16 cellular contexts compared by ENCODE assay signal in the genomic region with DNA sequence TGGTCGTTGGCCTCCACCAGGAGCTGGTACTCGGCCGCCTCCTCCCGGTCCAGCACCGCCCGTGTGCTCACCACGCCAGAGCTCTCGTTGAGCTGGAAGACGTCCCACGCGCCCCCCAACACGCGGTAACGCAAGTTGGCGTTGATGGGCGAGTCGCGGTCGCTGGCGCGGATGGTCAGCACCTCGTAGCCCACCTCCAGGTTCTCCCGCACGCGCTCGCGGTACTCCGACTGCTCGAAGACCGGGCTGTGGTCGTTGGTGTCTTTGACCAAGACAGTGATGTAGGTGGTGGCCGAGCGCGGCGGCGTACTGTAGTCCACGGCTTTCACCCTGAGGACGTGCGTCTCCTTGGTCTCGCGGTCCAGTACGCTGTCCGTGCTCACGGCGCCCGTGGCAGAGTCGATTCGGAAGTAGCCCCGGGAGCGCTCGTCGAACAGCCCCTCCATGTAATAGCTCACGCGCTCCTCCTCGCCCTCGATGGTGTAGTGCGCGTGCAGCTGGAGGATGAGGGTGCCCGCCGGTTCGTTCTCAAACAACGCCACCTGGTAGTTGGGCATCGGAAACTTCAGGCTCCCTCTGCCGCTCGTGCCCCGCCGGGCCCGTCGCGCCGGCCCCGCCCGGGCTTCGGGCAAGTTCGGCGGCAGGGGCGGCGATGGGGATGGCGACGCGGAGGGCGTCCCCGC. TPM values are rescaled to one million over a fixed set of nuclear protein-coding genes. Genes with fewer than 3 reads are reported as not detected.
DNase-seq lines count a peak whose midpoint lies in the region; ATAC-seq and TF ChIP-seq lines count a peak whose summit lies in the region.
"Had no signal": no experiment of that assay in that cellular context is flagged by ENCODE, and none has a peak within 500 bp of the region (broad histone marks: within the 10 kb centered on the region; RNA-seq: fewer than 3 reads in every experiment).

No MANE protein-coding gene starts in this region.

- POLR2A ChIA-PET in WTC11 (lab: Charles Lee), result interaction anchor here (0.6 to 1.1 kb wide), 3 partner anchors 35 to 772 kb away, joined by 3 to 5 read pairs (median 3); no protein-coding TSS in a partner anchor

- peaks cover 14% of the 10 kb centered on the region; the same call in 1 of the 2 replicates for H3K36me3 Mint-ChIP-seq in WTC11

- ATAC-seq in WTC11, result no peak
- no peak for ATAC-seq in GM21390 (IDR thresholded peaks at IDR 0.05; ENCODE audit: unreplicated experiment)
- ATAC-seq: sciatic nerve had no signal

- TF ChIP-seq CTCF in WTC11 (IDR thresholded peaks at IDR 0.05), result no peak

- H3K9ac ChIP-seq in HUES48 (ENCODE audit: low read depth, low read length) (no peak overlapping the region), iPS-15b (ENCODE audit: low read depth, low read length) (no peak overlapping the region)
- H3K9ac ChIP-seq: SK-N-SH had no signal

- no peak overlapping the region for H3K27ac ChIP-seq in HUES48 (ENCODE audit: low read depth, low read length)
- peak overlapping the region in 2 of 21 experiments; percentile 54 to 73 for H3K27ac ChIP-seq in skin epidermis
- H3K27ac ChIP-seq: brain microvascular endothelial cell had no signal

- H3K27me3 ChIP-seq in HUES48 (ENCODE audit: control insufficient read depth, insufficient read depth, low read length), result peaks cover 49% of the 10 kb centered on the region
- H3K27me3 ChIP-seq in iPS-15b (ENCODE audit: control insufficient read depth, insufficient read depth, low read length), result peaks cover 21% of the 10 kb centered on the region

- DNase-seq in WTC11 (ENCODE audit: low spot score) (no peak), NCI-H1105 (lab: John Stamatoyannopoulos, UW) (no peak), MV-4-11 (lab: John Stamatoyannopoulos, UW) (no peak)
- DNase-seq: activated CD4-positive, CD25-positive, alpha-beta regulatory T cell; activated T-cell treated with anti-CD3 and anti-CD28 coated beads, Interleukin-2, amount 50 U/mL, for 72 hours; brain microvascular endothelial cell; erythroblast; KBM-7; NCI-H2029; NK-92 treated with Interleukin-12 subunit alpha and Interleukin-12 subunit beta, amount 100 ng/mL, for 24 hours had no signal

- H3K4me1 Mint-ChIP-seq in WTC11, result peaks cover 12% of the 10 kb centered on the region

- 0 out of 2 replicates have a peak, but pooled peaks cover 7% of the 10 kb centered on the region for H3K4me1 ChIP-seq in HUES48 (ENCODE audit: control insufficient read depth, insufficient read depth, low read length)
- peaks cover 3% of the 10 kb centered on the region for H3K4me1 ChIP-seq in iPS-15b (ENCODE audit: control insufficient read depth, insufficient read depth, low read length)

- no peaks in the 10 kb centered on the region for H3K9me3 ChIP-seq in HUES48 (ENCODE audit: control insufficient read depth, insufficient read depth, low read length)
- no peaks in the 10 kb centered on the region for H3K9me3 ChIP-seq in iPS-15b (ENCODE audit: control insufficient read depth, insufficient read depth, low read length)
- H3K9me3 ChIP-seq: SK-N-SH had no signal

- peak overlapping the region; percentile 63 for H3K4me3 ChIP-seq in HUES48 (ENCODE audit: low read depth, low read length)
- peak overlapping the region; percentile 18 for H3K4me3 ChIP-seq in iPS-15b (ENCODE audit: low read depth, low read length)
- H3K4me3 ChIP-seq in skin epidermis, result peak overlapping the region in 6 of 7 experiments; percentile 20 to 56 (median 48)

- H3K9me3 Mint-ChIP-seq in WTC11, result no peaks in the 10 kb centered on the region
- H3K9me3 Mint-ChIP-seq: activated T-cell treated with anti-CD3 and anti-CD28 coated beads, Interleukin-2, amount 50 U/mL, for 72 hours had no signal

- peak overlapping the region; percentile 58 for H3K4me3 Mint-ChIP-seq in WTC11

- no peak overlapping the region for H3K27ac Mint-ChIP-seq in WTC11
- H3K27ac Mint-ChIP-seq: activated T-cell treated with anti-CD3 and anti-CD28 coated beads, Interleukin-2, amount 50 U/mL, for 72 hours had no signal

- peaks cover 48% of the 10 kb centered on the region for H3K27me3 Mint-ChIP-seq in WTC11 (ENCODE audit: low read depth)

- CTCF ChIA-PET in WTC11 (lab: Charles Lee), result interaction anchor here (1.2 to 5.2 kb wide), 2 partner anchors 28 to 169 kb away, joined by 4 to 67 read pairs; no protein-coding TSS in a partner anchor

- H3K36me3 ChIP-seq in HUES48 (ENCODE audit: control insufficient read depth, insufficient read depth, low read length) (peaks cover 20% of the 10 kb centered on the region; the same call in 1 of the 2 replicates), iPS-15b (ENCODE audit: control insufficient read depth, insufficient read depth, low read length) (peaks cover 8% of the 10 kb centered on the region)
- H3K36me3 ChIP-seq: brain microvascular endothelial cell had no signal

TF ChIP-seq in WTC11, 78 proteins besides CTCF, POLR2A, EP300 and RAD21:
- TF ChIP-seq, protein P1, sequence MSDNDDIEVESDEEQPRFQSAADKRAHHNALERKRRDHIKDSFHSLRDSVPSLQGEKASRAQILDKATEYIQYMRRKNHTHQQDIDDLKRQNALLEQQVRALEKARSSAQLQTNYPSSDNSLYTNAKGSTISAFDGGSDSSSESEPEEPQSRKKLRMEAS (CRISPR knock-in tag; IDR thresholded peaks at IDR 0.05), result peak; percentile 63
- TF ChIP-seq JUN (CRISPR knock-in tag; IDR thresholded peaks at IDR 0.05) (no peak), ATF1 (CRISPR knock-in tag; IDR thresholded peaks at IDR 0.05) (no peak), TEAD1 (CRISPR knock-in tag; IDR thresholded peaks at IDR 0.05) (0 out of 2 replicates have a peak, but pooled peaks have one; percentile 23), SMAD4 (CRISPR knock-in tag; IDR thresholded peaks at IDR 0.05) (no peak), EMX1 (CRISPR knock-in tag; IDR thresholded peaks at IDR 0.05) (no peak), MXD4 (CRISPR knock-in tag; IDR thresholded peaks at IDR 0.05; ENCODE audit: borderline replicate concordance) (no peak), TEAD4 (CRISPR knock-in tag; IDR thresholded peaks at IDR 0.05) (no peak), ZNF121 (CRISPR knock-in tag; IDR thresholded peaks at IDR 0.05) (no peak)
- TF ChIP-seq, protein P2, sequence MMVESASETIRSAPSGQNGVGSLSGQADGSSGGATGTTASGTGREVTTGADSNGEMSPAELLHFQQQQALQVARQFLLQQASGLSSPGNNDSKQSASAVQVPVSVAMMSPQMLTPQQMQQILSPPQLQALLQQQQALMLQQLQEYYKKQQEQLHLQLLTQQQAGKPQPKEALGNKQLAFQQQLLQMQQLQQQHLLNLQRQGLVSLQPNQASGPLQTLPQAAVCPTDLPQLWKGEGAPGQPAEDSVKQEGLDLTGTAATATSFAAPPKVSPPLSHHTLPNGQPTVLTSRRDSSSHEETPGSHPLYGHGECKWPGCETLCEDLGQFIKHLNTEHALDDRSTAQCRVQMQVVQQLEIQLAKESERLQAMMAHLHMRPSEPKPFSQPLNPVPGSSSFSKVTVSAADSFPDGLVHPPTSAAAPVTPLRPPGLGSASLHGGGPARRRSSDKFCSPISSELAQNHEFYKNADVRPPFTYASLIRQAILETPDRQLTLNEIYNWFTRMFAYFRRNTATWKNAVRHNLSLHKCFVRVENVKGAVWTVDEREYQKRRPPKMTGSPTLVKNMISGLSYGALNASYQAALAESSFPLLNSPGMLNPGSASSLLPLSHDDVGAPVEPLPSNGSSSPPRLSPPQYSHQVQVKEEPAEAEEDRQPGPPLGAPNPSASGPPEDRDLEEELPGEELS (CRISPR knock-in tag; IDR thresholded peaks at IDR 0.05), result peak; percentile 27; the same call in 1 of the 2 replicates
- TF ChIP-seq, protein P3, sequence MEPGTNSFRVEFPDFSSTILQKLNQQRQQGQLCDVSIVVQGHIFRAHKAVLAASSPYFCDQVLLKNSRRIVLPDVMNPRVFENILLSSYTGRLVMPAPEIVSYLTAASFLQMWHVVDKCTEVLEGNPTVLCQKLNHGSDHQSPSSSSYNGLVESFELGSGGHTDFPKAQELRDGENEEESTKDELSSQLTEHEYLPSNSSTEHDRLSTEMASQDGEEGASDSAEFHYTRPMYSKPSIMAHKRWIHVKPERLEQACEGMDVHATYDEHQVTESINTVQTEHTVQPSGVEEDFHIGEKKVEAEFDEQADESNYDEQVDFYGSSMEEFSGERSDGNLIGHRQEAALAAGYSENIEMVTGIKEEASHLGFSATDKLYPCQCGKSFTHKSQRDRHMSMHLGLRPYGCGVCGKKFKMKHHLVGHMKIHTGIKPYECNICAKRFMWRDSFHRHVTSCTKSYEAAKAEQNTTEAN (CRISPR knock-in tag; IDR thresholded peaks at IDR 0.05), result no peak

RNA-seq across cellular contexts. Expression of a gene that starts 1.4 kb away (rescaled TPM):
- total RNA-seq in WTC11 (2021), result 16.8 to 20.8 TPM (median 19.9 TPM) in 3 replicates
